ENCODE assay signal across 22 cellular contexts in the genomic region with DNA sequence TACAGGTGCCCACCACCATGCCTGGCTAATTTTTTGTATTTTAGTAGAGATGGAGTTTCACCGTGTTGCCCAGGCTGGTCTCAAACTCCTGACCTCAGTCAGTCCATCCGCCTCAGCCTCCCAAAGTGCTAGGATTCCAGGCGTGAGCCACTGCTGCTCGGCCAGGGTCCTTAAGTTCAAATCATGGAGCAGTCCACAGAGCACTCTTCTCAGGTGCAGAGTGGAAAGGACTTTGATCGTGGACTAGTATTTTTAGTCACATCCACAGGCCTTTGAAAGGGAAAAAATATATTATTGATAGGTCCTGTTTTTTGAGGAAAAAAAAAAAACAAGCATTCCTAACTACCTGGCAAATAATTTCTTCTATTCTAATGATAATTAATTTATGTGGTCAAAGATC. TPM values are rescaled to one million over a fixed set of nuclear protein-coding genes. Genes with fewer than 3 reads are reported as not detected.
DNase-seq lines count a peak whose midpoint lies in the region; ATAC-seq, FAIRE-seq and TF ChIP-seq lines count a peak whose summit lies in the region.
"Had no signal": no experiment of that assay in that cellular context is flagged by ENCODE, and none has a peak within 500 bp of the region (broad histone marks: within the 10 kb centered on the region; RNA-seq: fewer than 3 reads in every experiment).

No MANE protein-coding gene starts in this region.

- TF ChIP-seq POLR2A in esophagus muscularis mucosa (IDR thresholded peaks at IDR 0.05; ENCODE audit: low read depth) (no peak), HepG2 (IDR thresholded peaks at IDR 0.05; ENCODE audit: insufficient read depth in 1 of 2, low read depth in 2 of 2, low read length in 2 of 2) (no peak), right lobe of liver (IDR thresholded peaks at IDR 0.05) (no peak)

- H3K4me1 ChIP-seq in esophagus muscularis mucosa (peaks cover 38 to 74% (median 66%) of the 10 kb centered on the region in 4 donors), HepG2 (ENCODE audit: insufficient read depth, low read length) (peaks cover 12% of the 10 kb centered on the region; the same call in 1 of the 2 replicates), right lobe of liver (no peaks in the 10 kb centered on the region), right atrium auricular region (peaks cover 0 to 37% of the 10 kb centered on the region in 2 donors)
- H3K4me1 ChIP-seq: A549 had no signal

- CTCF ChIA-PET in HepG2 (lab: Yijun Ruan, JAX; ENCODE audit: low intra/inter-chr PET ratio, low total read pairs), result no interaction called here

- in situ Hi-C loops in HepG2 (cut with HindIII; ENCODE audit: extremely low pct_ligation_motif_present, low pct_unique_long_range_greater_than_20kb), result no loop called here

- FAIRE-seq in HepG2 (lab: Jason Lieb, UNC), result no peak
- FAIRE-seq: A549, D721Med, G401.6, GM12878, GM12892, GM18507 had no signal

- peaks cover 2% of the 10 kb centered on the region; the same call in 1 of the 2 replicates for H4K20me1 ChIP-seq in HepG2 (ENCODE audit: insufficient read depth, low read length)

- TF ChIP-seq EP300 in esophagus muscularis mucosa (IDR thresholded peaks at IDR 0.05) (no peak), HepG2 (IDR thresholded peaks at IDR 0.05; ENCODE audit: low read depth in 2 of 2, low read length in 2 of 2) (no peak), HepG2 (CRISPR knock-in tag; IDR thresholded peaks at IDR 0.05; ENCODE audit: borderline replicate concordance) (no peak)

- peaks cover 7% of the 10 kb centered on the region for H3K79me2 ChIP-seq in HepG2 (ENCODE audit: insufficient read depth, low read length)

- WGBS in esophagus muscularis mucosa, result 89% methylated on average over 5 of the region's 5 CpGs
- WGBS in HepG2 (ENCODE audit: low lambda C conversion rate), result 90% methylated on average over 4 of the region's 5 CpGs
- 65% methylated on average over 4 of the region's 5 CpGs for WGBS in right lobe of liver (ENCODE audit: insufficient coverage, low coverage, low lambda C conversion rate, missing lambda C conversion rate)

- H2AFZ ChIP-seq in HepG2 (ENCODE audit: low read length), result no peak overlapping the region

- H3K4me3 ChIP-seq in esophagus muscularis mucosa (no peak overlapping the region), HepG2 (replicated peaks in 1 of 3; ENCODE audit: insufficient read depth in 1 of 3, low read depth in 2 of 3, low read length in 3 of 3) (no peak overlapping the region), right lobe of liver (no peak overlapping the region), right atrium auricular region (no peak overlapping the region)
- H3K4me3 ChIP-seq: A549; BLaER1 treated with 17β-estradiol and CSF1 and Interleukin-3, amounts not matched to agents 10 nM and 100 nM; GM12878 had no signal

- DNase-seq in esophagus muscularis mucosa (ENCODE audit: extremely low spot score) (no peak), HepG2 (ENCODE audit: low spot score) (no peak), right lobe of liver (no peak), NCI-H2029 (lab: John Stamatoyannopoulos, UW) (no peak), right atrium auricular region (ENCODE audit: low spot score) (no peak)
- DNase-seq: AML-193; Caco-2; Calu3; CD4-positive, alpha-beta T cell; CD8-positive, alpha-beta T cell; DMS79 treated with DMSO at 0.1 percent for 48 hours; GF-D8 had no signal

- peak; percentile 31; the same call in 2 of the 3 replicates for ATAC-seq in HepG2
- peak in 3 of 4 donors; percentile 39 to 57 (median 49) for ATAC-seq in right lobe of liver
- ATAC-seq in HG03432 (IDR thresholded peaks at IDR 0.05; ENCODE audit: unreplicated experiment), result no peak
- ATAC-seq: A549; CD8-positive, alpha-beta T cell; GM12878 had no signal

- TF ChIP-seq RAD21 in HepG2 (CRISPR knock-in tag; IDR thresholded peaks at IDR 0.05), result no peak

- no peaks in the 10 kb centered on the region for H3K9me3 ChIP-seq in esophagus muscularis mucosa
- no peaks in the 10 kb centered on the region for H3K9me3 ChIP-seq in HepG2 (ENCODE audit: low read length)
- H3K9me3 ChIP-seq in right lobe of liver, result no peaks in the 10 kb centered on the region
- H3K9me3 ChIP-seq in right atrium auricular region, result no peaks in the 10 kb centered on the region
- H3K9me3 ChIP-seq: A549, Caco-2 had no signal

- no peak overlapping the region for H3K9ac ChIP-seq in HepG2 (ENCODE audit: insufficient read depth, low read depth, low read length)
- H3K9ac ChIP-seq: BLaER1 treated with 17β-estradiol and CSF1 and Interleukin-3, amounts not matched to agents 10 nM and 100 nM had no signal

- H3K36me3 ChIP-seq in esophagus muscularis mucosa (no peaks in the 10 kb centered on the region), HepG2 (replicated peaks in 1 of 2; ENCODE audit: control insufficient read depth in 1 of 2, insufficient read depth in 2 of 2, low read length in 2 of 2) (no peaks in the 10 kb centered on the region), right lobe of liver (no peaks in the 10 kb centered on the region), right atrium auricular region (no peaks in the 10 kb centered on the region)

- BruUV-seq in HepG2 (replicated peaks; lab: Mats Ljungman, UMichigan), result no TSS peak

- TF ChIP-seq CTCF in esophagus muscularis mucosa (IDR thresholded peaks at IDR 0.05) (no peak), HepG2 (CRISPR knock-in tag; IDR thresholded peaks at IDR 0.05) (no peak), right lobe of liver (IDR thresholded peaks at IDR 0.05) (no peak), right atrium auricular region (IDR thresholded peaks at IDR 0.05) (no peak)

- POLR2A ChIA-PET in HepG2 (lab: Yijun Ruan, JAX), result no interaction called here

- H3K27ac ChIP-seq in esophagus muscularis mucosa (replicated peaks in 1 of 4), result peak overlapping the region; percentile 11 to 63 (median 47)
- no peak overlapping the region for H3K27ac ChIP-seq in HepG2 (ENCODE audit: extremely low read length, insufficient read depth, low read length)
- H3K27ac ChIP-seq in right lobe of liver, result no peak overlapping the region
- no peak overlapping the region for H3K27ac ChIP-seq in right atrium auricular region
- H3K27ac ChIP-seq: 22Rv1; A549; BLaER1 treated with 17β-estradiol and CSF1 and Interleukin-3, amounts not matched to agents 10 nM and 100 nM; C4-2B had no signal

- H3K4me2 ChIP-seq in HepG2 (ENCODE audit: low read depth, low read length), result no peak overlapping the region
- H3K4me2 ChIP-seq: A549; BLaER1 treated with 17β-estradiol and CSF1 and Interleukin-3, amounts not matched to agents 10 nM and 100 nM had no signal

- H3K27me3 ChIP-seq in esophagus muscularis mucosa (no peaks in the 10 kb centered on the region), HepG2 (ENCODE audit: control insufficient read depth in 1 of 2, insufficient read depth in 2 of 2, low read length in 2 of 2) (no peaks in the 10 kb centered on the region), right lobe of liver (no peaks in the 10 kb centered on the region), right atrium auricular region (no peaks in the 10 kb centered on the region)
- H3K27me3 ChIP-seq: BLaER1 treated with 17β-estradiol and CSF1 and Interleukin-3, amounts not matched to agents 10 nM and 100 nM had no signal

- intact Hi-C loops in esophagus muscularis mucosa (cut with DNase I) (no loop called here), HepG2 (cut with micrococcal nuclease; ENCODE audit: unreplicated experiment) (no loop called here), right lobe of liver (cut with DNase I) (no loop called here)

TF ChIP-seq in HepG2, 621 proteins besides CTCF, POLR2A, EP300 and RAD21 (continues in another document):
- no peak for TF ChIP-seq ERF (CRISPR knock-in tag; IDR thresholded peaks at IDR 0.05)
- TF ChIP-seq, protein P1, sequence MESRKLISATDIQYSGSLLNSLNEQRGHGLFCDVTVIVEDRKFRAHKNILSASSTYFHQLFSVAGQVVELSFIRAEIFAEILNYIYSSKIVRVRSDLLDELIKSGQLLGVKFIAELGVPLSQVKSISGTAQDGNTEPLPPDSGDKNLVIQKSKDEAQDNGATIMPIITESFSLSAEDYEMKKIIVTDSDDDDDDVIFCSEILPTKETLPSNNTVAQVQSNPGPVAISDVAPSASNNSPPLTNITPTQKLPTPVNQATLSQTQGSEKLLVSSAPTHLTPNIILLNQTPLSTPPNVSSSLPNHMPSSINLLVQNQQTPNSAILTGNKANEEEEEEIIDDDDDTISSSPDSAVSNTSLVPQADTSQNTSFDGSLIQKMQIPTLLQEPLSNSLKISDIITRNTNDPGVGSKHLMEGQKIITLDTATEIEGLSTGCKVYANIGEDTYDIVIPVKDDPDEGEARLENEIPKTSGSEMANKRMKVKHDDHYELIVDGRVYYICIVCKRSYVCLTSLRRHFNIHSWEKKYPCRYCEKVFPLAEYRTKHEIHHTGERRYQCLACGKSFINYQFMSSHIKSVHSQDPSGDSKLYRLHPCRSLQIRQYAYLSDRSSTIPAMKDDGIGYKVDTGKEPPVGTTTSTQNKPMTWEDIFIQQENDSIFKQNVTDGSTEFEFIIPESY (CRISPR knock-in tag; IDR thresholded peaks at IDR 0.05), result no peak
- no peak for TF ChIP-seq RFX3 (CRISPR knock-in tag; IDR thresholded peaks at IDR 0.05)

RNA-seq across cellular contexts. Expression of a gene that starts 31.2 kb away (rescaled TPM):
- total RNA-seq in esophagus muscularis mucosa (100 to 1,000 TPM in 2 of 4 donors, 10 to 100 TPM in 2; 73.5 to 117 (median 98.8) TPM), HepG2 (2016; rRNA removed; fragmentation: Illumina TruSeq; extraction: Trizol) (14.7 and 17.8 TPM in 2 replicates), right lobe of liver (10 to 100 TPM in 2 of 6 experiments, 1 to 10 TPM in 4; 7.0 to 13.0 (median 9.7) TPM), right atrium auricular region (10 to 100 TPM; 65.4 to 81.7 TPM)
- 9.7 and 12.8 TPM in 2 replicates for total RNA-seq in HepG2 (2016; cell fraction: cytosol; rRNA removed; fragmentation: Illumina TruSeq; extraction: Trizol; ENCODE audit: low read depth)
- total RNA-seq in HepG2 (2016; cell fraction: insoluble cytoplasmic fraction; rRNA removed; fragmentation: Illumina TruSeq; extraction: Trizol), result 15.0 and 17.5 TPM in 2 replicates
- 9.3 and 9.5 TPM in 2 replicates for total RNA-seq in HepG2 (2016; cell fraction: membrane; rRNA removed; fragmentation: Illumina TruSeq; extraction: Trizol)
- total RNA-seq in HepG2 (2016; cell fraction: nucleus; rRNA removed; fragmentation: Illumina TruSeq; extraction: Trizol), result 24.7 and 28.9 TPM in 2 replicates
- 6.8 and 8.7 TPM in 2 replicates for polyA plus RNA-seq in HepG2 (2011; rRNA removed)
- 2.3 and 3.7 TPM in 2 replicates for polyA plus RNA-seq in HepG2 (2011; cell fraction: cytosol; rRNA removed)
- polyA plus RNA-seq in HepG2 (2011; cell fraction: nucleus; rRNA removed), result 6.2 and 8.6 TPM in 2 replicates
- polyA plus RNA-seq in HepG2 (2012), result 7.5 and 8.7 TPM in 2 replicates
- 0.36 and 0.77 TPM in 2 replicates for polyA plus RNA-seq in HepG2 (2016; cell fraction: cytosol; fragmentation: Illumina TruSeq; extraction: Trizol; ENCODE audit: low read depth)
- polyA plus RNA-seq in HepG2 (2016; cell fraction: insoluble cytoplasmic fraction; fragmentation: Illumina TruSeq; extraction: Trizol; ENCODE audit: low read depth), result 13.9 and 14.1 TPM in 2 replicates
- polyA plus RNA-seq in HepG2 (2016; cell fraction: membrane; fragmentation: Illumina TruSeq; extraction: Trizol; ENCODE audit: low read depth), result 1.1 and 1.3 TPM in 2 replicates
- 17.0 and 17.5 TPM in 2 replicates for polyA plus RNA-seq in HepG2 (2016; cell fraction: nucleus; fragmentation: Illumina TruSeq; extraction: Trizol; ENCODE audit: insufficient read depth, low read depth)
- 4.9 and 14.7 TPM in 2 replicates for polyA minus RNA-seq in HepG2 (2011; rRNA and poly(A)+ RNA removed; ENCODE audit: low replicate concordance)
- polyA minus RNA-seq in HepG2 (2011; cell fraction: cytosol; rRNA and poly(A)+ RNA removed), result 6.5 and 6.9 TPM in 2 replicates
- polyA minus RNA-seq in HepG2 (2011; cell fraction: nucleus; rRNA and poly(A)+ RNA removed), result 40.7 and 43.9 TPM in 2 replicates

Comparison
In these comparisons a context has a peak if more than half of its experiments do, and no peak if none do; other contexts are left out.
1. H3K27ac ChIP-seq: peak in esophagus muscularis mucosa (4 of 4); none in HepG2 (single experiment), right lobe of liver (0 of 3) and right atrium auricular region (0 of 2).